In the genomic region with DNA sequence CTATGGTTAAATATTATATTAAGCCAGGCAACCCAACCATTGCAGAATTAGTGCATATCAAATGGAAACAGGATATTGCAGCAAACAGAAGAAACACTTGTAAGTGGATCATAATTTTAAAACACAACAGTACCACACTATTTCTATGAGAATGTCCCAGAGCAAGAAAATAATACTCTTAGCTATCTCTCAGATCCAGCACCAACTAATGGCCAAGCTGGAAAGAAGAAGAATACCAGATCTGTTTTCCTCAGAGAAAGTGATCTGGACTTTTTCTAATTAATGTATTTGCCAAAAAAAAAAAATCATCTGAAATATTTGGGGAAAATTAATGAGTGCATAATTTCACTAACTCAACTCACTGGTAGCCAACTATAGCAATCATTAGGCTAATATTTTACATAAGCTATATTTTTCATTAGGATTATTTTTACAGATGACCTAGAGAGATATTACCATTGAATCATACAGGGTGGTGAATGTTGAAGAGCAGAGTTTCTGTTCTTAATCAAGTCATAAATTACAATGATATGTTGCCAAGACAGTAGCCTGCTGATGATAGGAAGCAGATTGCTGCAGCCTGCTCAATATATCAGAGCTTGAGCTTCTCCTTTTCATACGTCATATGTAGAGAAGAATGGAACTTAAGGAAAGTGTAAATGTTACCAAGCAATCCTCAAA, we compare ENCODE assay signal across 1 cellular context.
TF ChIP-seq lines count a peak whose summit lies in the region.

No MANE protein-coding gene starts in this region.

TF ChIP-seq in SK-N-SH treated with all-trans-retinoic acid at 6 μM for 48 hours, 23 proteins besides CTCF, POLR2A, EP300 and RAD21 (continued from another document):
- 0 out of 2 replicates have a peak, but pooled peaks have one; percentile 47 for TF ChIP-seq SNAI2 (CRISPR knock-in tag; IDR thresholded peaks at IDR 0.05)
- TF ChIP-seq ISL1 (CRISPR knock-in tag; IDR thresholded peaks at IDR 0.05): peak; percentile 99
- TF ChIP-seq ARNTL (CRISPR knock-in tag; IDR thresholded peaks at IDR 0.05; ENCODE audit: borderline replicate concordance, low read depth): no peak
- 0 out of 2 replicates have a peak, but pooled peaks have one; percentile 51 for TF ChIP-seq CSDC2 (CRISPR knock-in tag; IDR thresholded peaks at IDR 0.05)
- TF ChIP-seq ZFP30 (CRISPR knock-in tag; IDR thresholded peaks at IDR 0.05): no peak; the same call in 1 of the 2 replicates
- TF ChIP-seq RARB (CRISPR knock-in tag; IDR thresholded peaks at IDR 0.05): no peak
- TF ChIP-seq ZFP3 (CRISPR knock-in tag; IDR thresholded peaks at IDR 0.05): peak; percentile 74
- TF ChIP-seq, protein P1, sequence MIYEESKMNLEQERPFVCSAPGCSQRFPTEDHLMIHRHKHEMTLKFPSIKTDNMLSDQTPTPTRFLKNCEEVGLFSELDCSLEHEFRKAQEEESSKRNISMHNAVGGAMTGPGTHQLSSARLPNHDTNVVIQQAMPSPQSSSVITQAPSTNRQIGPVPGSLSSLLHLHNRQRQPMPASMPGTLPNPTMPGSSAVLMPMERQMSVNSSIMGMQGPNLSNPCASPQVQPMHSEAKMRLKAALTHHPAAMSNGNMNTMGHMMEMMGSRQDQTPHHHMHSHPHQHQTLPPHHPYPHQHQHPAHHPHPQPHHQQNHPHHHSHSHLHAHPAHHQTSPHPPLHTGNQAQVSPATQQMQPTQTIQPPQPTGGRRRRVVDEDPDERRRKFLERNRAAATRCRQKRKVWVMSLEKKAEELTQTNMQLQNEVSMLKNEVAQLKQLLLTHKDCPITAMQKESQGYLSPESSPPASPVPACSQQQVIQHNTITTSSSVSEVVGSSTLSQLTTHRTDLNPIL (CRISPR knock-in tag; IDR thresholded peaks at IDR 0.05; ENCODE audit: low read depth): peak; percentile 96
- TF ChIP-seq TCF4 (CRISPR knock-in tag; IDR thresholded peaks at IDR 0.05; ENCODE audit: borderline replicate concordance): peak; percentile 99
- TF ChIP-seq, protein P2, sequence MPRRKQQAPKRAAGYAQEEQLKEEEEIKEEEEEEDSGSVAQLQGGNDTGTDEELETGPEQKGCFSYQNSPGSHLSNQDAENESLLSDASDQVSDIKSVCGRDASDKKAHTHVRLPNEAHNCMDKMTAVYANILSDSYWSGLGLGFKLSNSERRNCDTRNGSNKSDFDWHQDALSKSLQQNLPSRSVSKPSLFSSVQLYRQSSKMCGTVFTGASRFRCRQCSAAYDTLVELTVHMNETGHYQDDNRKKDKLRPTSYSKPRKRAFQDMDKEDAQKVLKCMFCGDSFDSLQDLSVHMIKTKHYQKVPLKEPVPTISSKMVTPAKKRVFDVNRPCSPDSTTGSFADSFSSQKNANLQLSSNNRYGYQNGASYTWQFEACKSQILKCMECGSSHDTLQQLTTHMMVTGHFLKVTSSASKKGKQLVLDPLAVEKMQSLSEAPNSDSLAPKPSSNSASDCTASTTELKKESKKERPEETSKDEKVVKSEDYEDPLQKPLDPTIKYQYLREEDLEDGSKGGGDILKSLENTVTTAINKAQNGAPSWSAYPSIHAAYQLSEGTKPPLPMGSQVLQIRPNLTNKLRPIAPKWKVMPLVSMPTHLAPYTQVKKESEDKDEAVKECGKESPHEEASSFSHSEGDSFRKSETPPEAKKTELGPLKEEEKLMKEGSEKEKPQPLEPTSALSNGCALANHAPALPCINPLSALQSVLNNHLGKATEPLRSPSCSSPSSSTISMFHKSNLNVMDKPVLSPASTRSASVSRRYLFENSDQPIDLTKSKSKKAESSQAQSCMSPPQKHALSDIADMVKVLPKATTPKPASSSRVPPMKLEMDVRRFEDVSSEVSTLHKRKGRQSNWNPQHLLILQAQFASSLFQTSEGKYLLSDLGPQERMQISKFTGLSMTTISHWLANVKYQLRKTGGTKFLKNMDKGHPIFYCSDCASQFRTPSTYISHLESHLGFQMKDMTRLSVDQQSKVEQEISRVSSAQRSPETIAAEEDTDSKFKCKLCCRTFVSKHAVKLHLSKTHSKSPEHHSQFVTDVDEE (CRISPR knock-in tag; IDR thresholded peaks at IDR 0.05): peak; percentile 99
- TF ChIP-seq ZNF8 (CRISPR knock-in tag; IDR thresholded peaks at IDR 0.05): 0 out of 2 replicates have a peak, but pooled peaks have one; percentile 3
- no peak; the same call in 1 of the 2 replicates for TF ChIP-seq PPARA (CRISPR knock-in tag; IDR thresholded peaks at IDR 0.05; ENCODE audit: borderline replicate concordance)
- 0 out of 2 replicates have a peak, but pooled peaks have one; percentile 32 for TF ChIP-seq BACH2 (CRISPR knock-in tag; IDR thresholded peaks at IDR 0.05; ENCODE audit: borderline replicate concordance)
- no peak for TF ChIP-seq OSR1 (CRISPR knock-in tag; IDR thresholded peaks at IDR 0.05)
- TF ChIP-seq, protein P3, sequence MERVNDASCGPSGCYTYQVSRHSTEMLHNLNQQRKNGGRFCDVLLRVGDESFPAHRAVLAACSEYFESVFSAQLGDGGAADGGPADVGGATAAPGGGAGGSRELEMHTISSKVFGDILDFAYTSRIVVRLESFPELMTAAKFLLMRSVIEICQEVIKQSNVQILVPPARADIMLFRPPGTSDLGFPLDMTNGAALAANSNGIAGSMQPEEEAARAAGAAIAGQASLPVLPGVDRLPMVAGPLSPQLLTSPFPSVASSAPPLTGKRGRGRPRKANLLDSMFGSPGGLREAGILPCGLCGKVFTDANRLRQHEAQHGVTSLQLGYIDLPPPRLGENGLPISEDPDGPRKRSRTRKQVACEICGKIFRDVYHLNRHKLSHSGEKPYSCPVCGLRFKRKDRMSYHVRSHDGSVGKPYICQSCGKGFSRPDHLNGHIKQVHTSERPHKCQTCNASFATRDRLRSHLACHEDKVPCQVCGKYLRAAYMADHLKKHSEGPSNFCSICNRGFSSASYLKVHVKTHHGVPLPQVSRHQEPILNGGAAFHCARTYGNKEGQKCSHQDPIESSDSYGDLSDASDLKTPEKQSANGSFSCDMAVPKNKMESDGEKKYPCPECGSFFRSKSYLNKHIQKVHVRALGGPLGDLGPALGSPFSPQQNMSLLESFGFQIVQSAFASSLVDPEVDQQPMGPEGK (CRISPR knock-in tag; IDR thresholded peaks at IDR 0.05; ENCODE audit: borderline replicate concordance): peak; percentile 76; the same call in 1 of the 2 replicates
